19 cellular contexts compared by ENCODE assay signal in genomic region chr14:99860219-99860618, GRCh38.
"Had no signal": no experiment of that assay in that cellular context is flagged by ENCODE, and none has a peak within 500 bp of the region (broad histone marks: within the 10 kb centered on the region; RNA-seq: fewer than 3 reads in every experiment).

No MANE protein-coding gene starts in this region.

- H3K4me1 Mint-ChIP-seq: activated CD8-positive, alpha-beta memory T cell treated with anti-CD3 and anti-CD28 coated beads, Interleukin-2, amount 10 ng/mL, durations not matched to agents 7 days and 5 days; endodermal cell had no signal

- ATAC-seq: activated CD4-positive, alpha-beta T cell treated with anti-CD3 and anti-CD28 coated beads for 36 hours; activated CD8-positive, alpha-beta memory T cell treated with anti-CD3 and anti-CD28 coated beads, Interleukin-2, amount 10 ng/mL, durations not matched to agents 7 days and 5 days; gastrocnemius medialis; heart right ventricle; left colon had no signal

- H3K27me3 ChIP-seq: dorsolateral prefrontal cortex, gastrocnemius medialis, heart right ventricle, ovary, right lobe of liver, stomach had no signal

- DNase-seq: activated CD4-positive, alpha-beta memory T cell treated with anti-CD3 and anti-CD28 coated beads for 36 hours; activated CD4-positive, alpha-beta T cell treated with anti-CD3 and anti-CD28 coated beads for 36 hours; activated CD8-positive, alpha-beta memory T cell treated with anti-CD3 and anti-CD28 coated beads, Interleukin-2, amount 10 ng/mL, durations not matched to agents 7 days and 5 days; activated effector memory CD4-positive, alpha-beta T cell treated with Interleukin-2 at 50 U/mL for 16 hours; activated naive CD4-positive, alpha-beta T cell treated with anti-CD3 and anti-CD28 coated beads, Interleukin-2, amount 50 U/mL, for 16 hours; activated T-cell treated with anti-CD3 and anti-CD28 coated beads, Interleukin-2, amount 50 U/mL, for 24 hours; dorsolateral prefrontal cortex; endodermal cell; gastrocnemius medialis; heart right ventricle; left colon; midbrain; ovary; right lobe of liver; stomach; T1000 had no signal

- H3K36me3 ChIP-seq: gastrocnemius medialis, ovary, right lobe of liver, thoracic aorta had no signal

- H3K9me3 ChIP-seq: gastrocnemius medialis, heart right ventricle, ovary, right lobe of liver, stomach, thoracic aorta had no signal

- H3K4me3 Mint-ChIP-seq: activated CD4-positive, alpha-beta memory T cell treated with anti-CD3 and anti-CD28 coated beads for 36 hours; activated CD4-positive, alpha-beta T cell treated with anti-CD3 and anti-CD28 coated beads for 36 hours; activated CD8-positive, alpha-beta memory T cell treated with anti-CD3 and anti-CD28 coated beads, Interleukin-2, amount 10 ng/mL, durations not matched to agents 7 days and 5 days; activated T-cell treated with anti-CD3 and anti-CD28 coated beads, Interleukin-2, amount 50 U/mL, for 24 hours; endodermal cell had no signal

- H3K9me3 Mint-ChIP-seq: activated CD4-positive, alpha-beta memory T cell treated with anti-CD3 and anti-CD28 coated beads for 36 hours; activated T-cell treated with anti-CD3 and anti-CD28 coated beads, Interleukin-2, amount 50 U/mL, for 24 hours had no signal

- H3K4me1 ChIP-seq: gastrocnemius medialis had no signal

- H3K36me3 Mint-ChIP-seq: activated CD8-positive, alpha-beta memory T cell treated with anti-CD3 and anti-CD28 coated beads, Interleukin-2, amount 10 ng/mL, durations not matched to agents 7 days and 5 days had no signal

- FAIRE-seq: astrocyte had no signal

- H3K4me3 ChIP-seq: dorsolateral prefrontal cortex, gastrocnemius medialis, heart right ventricle, lung, ovary, right lobe of liver, stomach, thoracic aorta had no signal

- H3K27ac ChIP-seq: dorsolateral prefrontal cortex, gastrocnemius medialis, heart right ventricle, ovary, right lobe of liver, stomach, thoracic aorta had no signal
